In the genomic region with DNA sequence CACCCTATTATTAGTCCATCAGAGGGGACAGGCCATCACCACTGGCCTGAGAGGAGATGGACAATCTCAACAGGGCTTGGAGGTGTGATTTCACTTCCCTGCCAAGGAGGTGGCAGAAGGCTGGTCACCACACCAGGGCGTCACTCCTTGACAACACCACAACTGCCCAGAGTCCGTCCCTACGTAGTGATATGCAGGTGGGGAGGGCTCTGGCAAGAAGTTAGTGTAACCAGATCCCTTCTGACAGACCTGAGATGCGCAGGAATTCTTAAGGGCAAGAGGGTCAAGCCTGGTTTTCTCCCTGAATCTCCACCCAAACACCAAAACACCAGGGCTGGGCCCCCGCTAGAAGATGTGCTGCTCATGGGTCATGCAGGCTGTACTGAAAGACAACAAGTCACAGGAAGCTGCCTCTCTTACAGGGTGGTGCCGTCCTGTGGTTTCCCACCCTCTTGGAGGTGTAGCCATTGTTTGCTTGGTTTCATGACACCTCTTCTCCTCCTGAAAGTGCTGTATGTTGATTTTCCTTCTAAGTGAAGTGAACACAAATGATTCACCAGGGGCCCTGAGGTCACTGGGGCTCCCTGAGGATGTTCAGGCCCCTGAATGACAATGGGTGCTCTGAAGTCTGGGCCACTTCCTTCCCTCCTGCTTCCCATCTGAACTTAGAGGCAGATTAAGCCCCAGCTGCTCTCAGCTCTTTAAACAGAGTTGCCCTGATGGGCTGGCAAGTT, we compare ENCODE assay signal across 8 cellular contexts.
DNase-seq lines count a peak whose midpoint lies in the region; ATAC-seq and TF ChIP-seq lines count a peak whose summit lies in the region.

No MANE protein-coding gene starts in this region.

- H3K27me3 Mint-ChIP-seq in stimulated activated naive CD8-positive, alpha-beta T cell treated with anti-CD3 and anti-CD28 coated beads, Interleukin-15, amount 100 ng/mL, for 72 hours: peaks cover 8% of the 10 kb centered on the region

- TF ChIP-seq CTCF in tibial artery (IDR thresholded peaks at IDR 0.05): no peak

- H3K4me1 ChIP-seq in tibial artery: peaks cover 0 to 7% (median 6%) of the 10 kb centered on the region in 4 donors

- H3K4me3 ChIP-seq in tibial artery: no peak overlapping the region

- peak overlapping the region; percentile 57 to 61 for H3K27ac Mint-ChIP-seq in stimulated activated naive CD8-positive, alpha-beta T cell treated with anti-CD3 and anti-CD28 coated beads, Interleukin-15, amount 100 ng/mL, for 72 hours

- H3K27me3 ChIP-seq in tibial artery: no peaks in the 10 kb centered on the region

- H3K36me3 ChIP-seq in tibial artery: peaks cover 0 to 6% (median 0%) of the 10 kb centered on the region in 3 donors

- DNase-seq in DMS153 (lab: John Stamatoyannopoulos, UW) (peak; percentile 24), DMS153 treated with DMSO at 0.1 percent for 48 hours (lab: John Stamatoyannopoulos, UW; ENCODE audit: unreplicated experiment) (no peak), activated T-cell treated with anti-CD3 and anti-CD28 coated beads for 4 hours (peak; percentile 34), kidney tubule cell (ENCODE audit: low spot score) (peak; percentile 80), NCI-H2107 (lab: John Stamatoyannopoulos, UW) (no peak), tibial artery (no peak)
- DNase-seq in stimulated activated naive CD8-positive, alpha-beta T cell treated with anti-CD3 and anti-CD28 coated beads, Interleukin-15, amount 100 ng/mL, for 72 hours: peak; percentile 48 to 81

- H3K9me3 Mint-ChIP-seq in stimulated activated naive CD8-positive, alpha-beta T cell treated with anti-CD3 and anti-CD28 coated beads, Interleukin-15, amount 100 ng/mL, for 72 hours: peaks cover 5 to 15% of the 10 kb centered on the region in 2 donors

- H3K9me3 ChIP-seq in tibial artery: no peaks in the 10 kb centered on the region

- peak overlapping the region; percentile 42 to 64 for H3K4me3 Mint-ChIP-seq in stimulated activated naive CD8-positive, alpha-beta T cell treated with anti-CD3 and anti-CD28 coated beads, Interleukin-15, amount 100 ng/mL, for 72 hours

- ATAC-seq in stimulated activated naive CD8-positive, alpha-beta T cell treated with anti-CD3 and anti-CD28 coated beads, Interleukin-15, amount 100 ng/mL, for 72 hours: peak; percentile 99
- no peak for ATAC-seq in HG03571 (IDR thresholded peaks at IDR 0.05; ENCODE audit: unreplicated experiment)

- intact Hi-C loops in tibial artery (cut with DNase I; ENCODE audit: low total_unique reads): no loop called here

- H3K4me1 Mint-ChIP-seq in stimulated activated naive CD8-positive, alpha-beta T cell treated with anti-CD3 and anti-CD28 coated beads, Interleukin-15, amount 100 ng/mL, for 72 hours: peaks cover 54% of the 10 kb centered on the region

- H3K27ac ChIP-seq in tibial artery: no peak overlapping the region

Comparison
In these comparisons a context has a peak if more than half of its experiments do, and no peak if none do; other contexts are left out.
1. DNase-seq: peak in DMS153 (single experiment), activated T-cell treated with anti-CD3 and anti-CD28 coated beads for 4 hours (single experiment), kidney tubule cell (single experiment) and stimulated activated naive CD8-positive, alpha-beta T cell treated with anti-CD3 and anti-CD28 coated beads, Interleukin-15, amount 100 ng/mL, for 72 hours (2 of 2); none in DMS153 treated with DMSO at 0.1 percent for 48 hours (single experiment), NCI-H2107 (single experiment) and tibial artery (0 of 2).